ENCODE assay signal across 1 cellular context in the genomic region with DNA sequence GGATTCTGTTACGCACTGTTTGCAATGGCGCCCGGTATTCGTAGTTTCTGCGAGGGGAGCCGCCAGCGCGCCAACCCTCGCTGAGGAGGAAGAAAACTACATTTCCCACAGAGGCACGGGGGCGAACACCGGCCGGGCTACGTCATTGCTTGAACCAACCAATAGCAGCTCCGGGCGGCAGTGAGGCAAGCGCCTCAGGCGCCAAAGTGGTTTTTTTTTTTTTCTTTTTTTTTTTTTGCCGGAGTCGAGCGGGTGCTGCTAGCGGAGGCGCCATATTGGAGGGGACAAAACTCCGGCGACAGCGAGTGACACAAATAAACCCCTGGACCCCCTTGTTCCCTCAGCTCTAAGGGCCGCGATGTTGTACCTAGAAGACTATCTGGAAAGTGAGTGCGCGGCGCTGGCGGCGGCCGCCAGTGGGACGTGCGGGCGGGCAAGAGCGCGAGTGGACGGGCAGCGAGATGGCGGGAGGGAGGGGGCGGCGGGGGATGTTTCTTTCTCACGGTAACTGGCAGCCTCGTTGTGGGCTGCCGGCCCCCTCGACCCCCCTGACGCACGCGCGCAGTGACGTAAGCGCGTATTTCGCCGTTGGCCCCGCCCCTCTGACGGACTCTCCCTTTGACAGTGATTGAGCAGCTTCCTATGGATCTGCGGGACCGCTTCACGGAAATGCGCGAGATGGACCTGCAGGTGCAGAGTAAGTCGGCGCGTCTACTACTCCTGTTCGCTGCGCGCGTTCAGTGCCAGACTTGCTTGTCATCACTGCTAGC.
TF ChIP-seq lines count a peak whose summit lies in the region.

A gene with protein sequence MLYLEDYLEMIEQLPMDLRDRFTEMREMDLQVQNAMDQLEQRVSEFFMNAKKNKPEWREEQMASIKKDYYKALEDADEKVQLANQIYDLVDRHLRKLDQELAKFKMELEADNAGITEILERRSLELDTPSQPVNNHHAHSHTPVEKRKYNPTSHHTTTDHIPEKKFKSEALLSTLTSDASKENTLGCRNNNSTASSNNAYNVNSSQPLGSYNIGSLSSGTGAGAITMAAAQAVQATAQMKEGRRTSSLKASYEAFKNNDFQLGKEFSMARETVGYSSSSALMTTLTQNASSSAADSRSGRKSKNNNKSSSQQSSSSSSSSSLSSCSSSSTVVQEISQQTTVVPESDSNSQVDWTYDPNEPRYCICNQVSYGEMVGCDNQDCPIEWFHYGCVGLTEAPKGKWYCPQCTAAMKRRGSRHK (plus strand): TSS at position 239 of the 770 bp plus-strand sequence. CDS start 120 bp downstream, at position 359.

TF ChIP-seq in SK-N-SH treated with all-trans-retinoic acid at 6 μM for 48 hours, 23 proteins besides CTCF, POLR2A, EP300 and RAD21 (continued from another document):
- TF ChIP-seq, protein P1, sequence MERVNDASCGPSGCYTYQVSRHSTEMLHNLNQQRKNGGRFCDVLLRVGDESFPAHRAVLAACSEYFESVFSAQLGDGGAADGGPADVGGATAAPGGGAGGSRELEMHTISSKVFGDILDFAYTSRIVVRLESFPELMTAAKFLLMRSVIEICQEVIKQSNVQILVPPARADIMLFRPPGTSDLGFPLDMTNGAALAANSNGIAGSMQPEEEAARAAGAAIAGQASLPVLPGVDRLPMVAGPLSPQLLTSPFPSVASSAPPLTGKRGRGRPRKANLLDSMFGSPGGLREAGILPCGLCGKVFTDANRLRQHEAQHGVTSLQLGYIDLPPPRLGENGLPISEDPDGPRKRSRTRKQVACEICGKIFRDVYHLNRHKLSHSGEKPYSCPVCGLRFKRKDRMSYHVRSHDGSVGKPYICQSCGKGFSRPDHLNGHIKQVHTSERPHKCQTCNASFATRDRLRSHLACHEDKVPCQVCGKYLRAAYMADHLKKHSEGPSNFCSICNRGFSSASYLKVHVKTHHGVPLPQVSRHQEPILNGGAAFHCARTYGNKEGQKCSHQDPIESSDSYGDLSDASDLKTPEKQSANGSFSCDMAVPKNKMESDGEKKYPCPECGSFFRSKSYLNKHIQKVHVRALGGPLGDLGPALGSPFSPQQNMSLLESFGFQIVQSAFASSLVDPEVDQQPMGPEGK (CRISPR knock-in tag; IDR thresholded peaks at IDR 0.05; ENCODE audit: borderline replicate concordance): 0 out of 2 replicates have a peak, but pooled peaks have one; percentile 47
- TF ChIP-seq OSR1 (CRISPR knock-in tag; IDR thresholded peaks at IDR 0.05): no peak
- no peak for TF ChIP-seq ZC3H10 (CRISPR knock-in tag; IDR thresholded peaks at IDR 0.05)
- no peak for TF ChIP-seq ZFP30 (CRISPR knock-in tag; IDR thresholded peaks at IDR 0.05)
- TF ChIP-seq RARB (CRISPR knock-in tag; IDR thresholded peaks at IDR 0.05): no peak
- no peak for TF ChIP-seq CSDC2 (CRISPR knock-in tag; IDR thresholded peaks at IDR 0.05)
- TF ChIP-seq BACH2 (CRISPR knock-in tag; IDR thresholded peaks at IDR 0.05; ENCODE audit: borderline replicate concordance): no peak
- TF ChIP-seq TCF4 (CRISPR knock-in tag; IDR thresholded peaks at IDR 0.05; ENCODE audit: borderline replicate concordance): no peak
- TF ChIP-seq PPARA (CRISPR knock-in tag; IDR thresholded peaks at IDR 0.05; ENCODE audit: borderline replicate concordance): no peak
- 0 out of 2 replicates have a peak, but pooled peaks have one; percentile 32 for TF ChIP-seq ESRRG (CRISPR knock-in tag; IDR thresholded peaks at IDR 0.05)
